23 cellular contexts compared by ENCODE assay signal in the genomic region with DNA sequence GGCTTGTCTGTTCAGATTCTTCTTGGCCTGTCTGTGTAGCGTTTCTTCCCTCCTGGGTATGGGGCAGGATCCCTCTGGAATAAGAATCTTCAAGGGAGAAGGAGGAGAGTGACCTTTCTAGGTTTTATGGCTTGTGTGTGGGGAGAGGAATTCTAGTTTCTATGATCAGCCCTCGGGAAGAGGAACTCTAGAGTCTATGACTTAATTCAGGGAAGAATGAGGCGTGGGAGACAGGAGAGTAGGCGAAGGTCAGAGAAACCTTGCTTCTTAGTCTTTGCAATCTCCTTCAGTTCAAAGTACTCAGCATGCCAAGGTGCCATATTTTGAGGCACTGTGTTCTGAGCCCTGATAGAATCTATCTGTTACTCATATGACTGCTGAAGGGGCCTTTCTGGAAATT.
DNase-seq lines count a peak whose midpoint lies in the region; ATAC-seq, FAIRE-seq and TF ChIP-seq lines count a peak whose summit lies in the region.
"Had no signal": no experiment of that assay in that cellular context is flagged by ENCODE, and none has a peak within 500 bp of the region (broad histone marks: within the 10 kb centered on the region; RNA-seq: fewer than 3 reads in every experiment).

No MANE protein-coding gene starts in this region.

- H3K9ac ChIP-seq in astrocyte (ENCODE audit: low read length), result no peak overlapping the region
- no peak overlapping the region for H3K9ac ChIP-seq in GM23248

- H3K9me3 ChIP-seq in A549 (no peaks in the 10 kb centered on the region), astrocyte (ENCODE audit: insufficient read depth, low read depth, low read length) (no peaks in the 10 kb centered on the region), GM23248 (ENCODE audit: low read depth) (no peaks in the 10 kb centered on the region), testis (no peaks in the 10 kb centered on the region)
- H3K9me3 ChIP-seq: MG63 had no signal

- peaks cover 53% of the 10 kb centered on the region for H3K4me1 ChIP-seq in A549
- H3K4me1 ChIP-seq in astrocyte (ENCODE audit: insufficient read depth, low read length), result peaks cover 25% of the 10 kb centered on the region
- peaks cover 43% of the 10 kb centered on the region for H3K4me1 ChIP-seq in GM23248 (ENCODE audit: insufficient read depth)
- H3K4me1 ChIP-seq in testis, result no peaks in the 10 kb centered on the region

- H3K4me3 ChIP-seq in A549 (no peak overlapping the region), astrocyte (ENCODE audit: insufficient read depth, low read depth, low read length) (no peak overlapping the region), GM23248 (no peak overlapping the region), testis (no peak overlapping the region)
- H3K4me3 ChIP-seq: MG63, SK-N-MC had no signal

- POLR2A ChIA-PET in A549 (lab: Yijun Ruan, JAX), result no interaction called here

- H3K9me2 ChIP-seq in GM23248 (ENCODE audit: insufficient read depth), result no peaks in the 10 kb centered on the region

- H3K36me3 ChIP-seq in astrocyte (ENCODE audit: insufficient read depth, low read length), result no peaks in the 10 kb centered on the region
- H3K36me3 ChIP-seq in GM23248 (ENCODE audit: low read depth), result no peaks in the 10 kb centered on the region
- no peaks in the 10 kb centered on the region for H3K36me3 ChIP-seq in testis (ENCODE audit: low read depth, missing control alignments)
- H3K36me3 ChIP-seq: MG63 had no signal

- no peaks in the 10 kb centered on the region for H3K27me3 Mint-ChIP-seq in astrocyte (ENCODE audit: low read depth, unreplicated experiment)

- FAIRE-seq in A549 (lab: Jason Lieb, UNC) (no peak), astrocyte (lab: Jason Lieb, UNC) (no peak)
- FAIRE-seq: GM12891 had no signal

- DNase-seq in A549 (ENCODE audit: low read depth in 1 of 2, low spot score in 1 of 2) (no peak), EL (peak; percentile 36), astrocyte (ENCODE audit: low read depth) (peak; percentile 43), myocyte (ENCODE audit: low read depth) (peak; percentile 18), GM23248 (no peak), nucleus accumbens (lab: John Stamatoyannopoulos, UW) (no peak), testis (no peak)
- DNase-seq: CD4-positive, alpha-beta T cell; GF-D8; KG1; MG63; NCI-H1048; NCI-H1694; NCI-H2029 treated with DMSO at 0.1 percent for 48 hours; NCI-H69; SHP77 treated with DMSO at 0.1 percent for 48 hours had no signal

- TF ChIP-seq POLR2A in A549 (IDR thresholded peaks at IDR 0.05; ENCODE audit: low read length), result no peak
- TF ChIP-seq POLR2A in testis (IDR thresholded peaks at IDR 0.05), result no peak

- peaks cover 45% of the 10 kb centered on the region for H3K4me1 Mint-ChIP-seq in astrocyte (ENCODE audit: low read depth, unreplicated experiment)

- in situ Hi-C loops in GM23248 (cut with MboI), result no loop called here

- TF ChIP-seq CTCF in A549 (IDR thresholded peaks at IDR 0.05), result no peak
- no peak for TF ChIP-seq CTCF in astrocyte (IDR thresholded peaks at IDR 0.05; ENCODE audit: insufficient read depth, low read depth, low read length)
- no peak for TF ChIP-seq CTCF in testis (IDR thresholded peaks at IDR 0.05)

- H3K27me3 ChIP-seq in astrocyte (ENCODE audit: insufficient read depth, low read length), result no peaks in the 10 kb centered on the region
- H3K27me3 ChIP-seq in GM23248 (replicated peaks; ENCODE audit: insufficient read depth), result no peaks in the 10 kb centered on the region
- H3K27me3 ChIP-seq in testis, result no peaks in the 10 kb centered on the region
- H3K27me3 ChIP-seq: MG63 had no signal

- peak overlapping the region; percentile 89 for H3K27ac Mint-ChIP-seq in astrocyte (ENCODE audit: unreplicated experiment)
- H3K27ac Mint-ChIP-seq: CD4-positive, alpha-beta T cell had no signal

- H3K9me3 Mint-ChIP-seq in astrocyte (ENCODE audit: unreplicated experiment), result peaks cover 7% of the 10 kb centered on the region
- H3K9me3 Mint-ChIP-seq: CD4-positive, alpha-beta T cell had no signal

- TF ChIP-seq RAD21 in A549 (conservative IDR thresholded peaks at IDR 0.05 in 1 of 2, IDR thresholded peaks at IDR 0.05 in 1 of 2), result no peak

- H2AFZ ChIP-seq in astrocyte (ENCODE audit: low read depth, low read length) (no peak overlapping the region), GM23248 (no peak overlapping the region)

- ATAC-seq in A549, result no peak
- ATAC-seq in GM21515 (IDR thresholded peaks at IDR 0.05; ENCODE audit: unreplicated experiment), result no peak
- ATAC-seq: HCT116, Panc1 had no signal

- H3K79me2 ChIP-seq in astrocyte (ENCODE audit: insufficient read depth, low read length) (no peaks in the 10 kb centered on the region), GM23248 (ENCODE audit: insufficient read depth) (no peaks in the 10 kb centered on the region)

- CTCF ChIA-PET in A549 (lab: Yijun Ruan, JAX), result interaction anchor here (0.9 kb wide), 1 partner anchor 93 kb away, joined by 3 read pairs; no protein-coding TSS in a partner anchor

- H4K20me1 ChIP-seq in astrocyte (ENCODE audit: insufficient read depth, low read length) (no peaks in the 10 kb centered on the region), GM23248 (ENCODE audit: insufficient read depth) (no peaks in the 10 kb centered on the region)

- no peak overlapping the region for H3K4me3 Mint-ChIP-seq in astrocyte (ENCODE audit: unreplicated experiment)
- H3K4me3 Mint-ChIP-seq: CD4-positive, alpha-beta T cell had no signal

- H3K27ac ChIP-seq in A549 (peak overlapping the region; percentile 85 to 86), astrocyte (ENCODE audit: low read depth, low read length) (no peak overlapping the region), GM23248 (no peak overlapping the region), testis (no peak overlapping the region)
- H3K27ac ChIP-seq: 22Rv1, RWPE1, SK-N-MC had no signal

- 53% methylated on average over 4 of the region's 4 CpGs for WGBS in A549 (ENCODE audit: missing lambda C conversion rate)
- WGBS in GM23248 (ENCODE audit: low coverage in 1 of 2, low lambda C conversion rate in 2 of 2, missing lambda C conversion rate in 2 of 2), 2 experiments, result 73 to 79% methylated on average over 4 of the region's 4 CpGs
- WGBS in testis, 2 donors, result 61 to 74% methylated on average over 4 of the region's 4 CpGs

- TF ChIP-seq EP300 in A549 (IDR thresholded peaks at IDR 0.05), result no peak

- no peaks in the 10 kb centered on the region for H3K36me3 Mint-ChIP-seq in astrocyte (ENCODE audit: low read depth, unreplicated experiment)

- intact Hi-C loops in testis (cut with DNase I; ENCODE audit: low total_unique reads), result no loop called here

- H3K4me2 ChIP-seq in A549, result peak overlapping the region; percentile 15
- no peak overlapping the region for H3K4me2 ChIP-seq in astrocyte (ENCODE audit: low read length)
- H3K4me2 ChIP-seq in GM23248 (ENCODE audit: unreplicated experiment), result no peak overlapping the region

- peaks cover 32% of the 10 kb centered on the region for H3F3A ChIP-seq in GM23248 (ENCODE audit: insufficient read depth)

TF ChIP-seq in A549, 52 proteins besides CTCF, POLR2A, EP300 and RAD21 (continues in another document):
- TF ChIP-seq MYC (IDR thresholded peaks at IDR 0.05; ENCODE audit: borderline replicate concordance, low read length) (no peak), CHD2 (IDR thresholded peaks at IDR 0.05; ENCODE audit: low read length, partially characterized antibody) (no peak), MAFK (IDR thresholded peaks at IDR 0.05; ENCODE audit: partially characterized antibody) (no peak), BHLHE40 (IDR thresholded peaks at IDR 0.05; ENCODE audit: low read depth, low read length) (no peak), TP53 (CRISPR knock-in tag; IDR thresholded peaks at IDR 0.05) (no peak), ZNF302 (CRISPR knock-in tag; IDR thresholded peaks at IDR 0.05) (no peak), FOSL2 (IDR thresholded peaks at IDR 0.05) (no peak), FOSL2 (CRISPR knock-in tag; IDR thresholded peaks at IDR 0.05) (no peak), TFCP2L1 (CRISPR knock-in tag; IDR thresholded peaks at IDR 0.05) (no peak), RFX5 (IDR thresholded peaks at IDR 0.05) (no peak), MAZ (IDR thresholded peaks at IDR 0.05; ENCODE audit: borderline replicate concordance, low read depth, low read length) (no peak), RNF2 (IDR thresholded peaks at IDR 0.05; ENCODE audit: borderline replicate concordance, low read depth) (no peak), KDM1A (IDR thresholded peaks at IDR 0.05; ENCODE audit: low read depth) (no peak)
- TF ChIP-seq, protein P1, sequence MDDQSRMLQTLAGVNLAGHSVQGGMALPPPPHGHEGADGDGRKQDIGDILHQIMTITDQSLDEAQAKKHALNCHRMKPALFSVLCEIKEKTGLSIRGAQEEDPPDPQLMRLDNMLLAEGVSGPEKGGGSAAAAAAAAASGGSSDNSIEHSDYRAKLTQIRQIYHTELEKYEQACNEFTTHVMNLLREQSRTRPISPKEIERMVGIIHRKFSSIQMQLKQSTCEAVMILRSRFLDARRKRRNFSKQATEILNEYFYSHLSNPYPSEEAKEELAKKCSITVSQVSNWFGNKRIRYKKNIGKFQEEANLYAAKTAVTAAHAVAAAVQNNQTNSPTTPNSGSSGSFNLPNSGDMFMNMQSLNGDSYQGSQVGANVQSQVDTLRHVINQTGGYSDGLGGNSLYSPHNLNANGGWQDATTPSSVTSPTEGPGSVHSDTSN (IDR thresholded peaks at IDR 0.05), result no peak
- TF ChIP-seq, protein P2, sequence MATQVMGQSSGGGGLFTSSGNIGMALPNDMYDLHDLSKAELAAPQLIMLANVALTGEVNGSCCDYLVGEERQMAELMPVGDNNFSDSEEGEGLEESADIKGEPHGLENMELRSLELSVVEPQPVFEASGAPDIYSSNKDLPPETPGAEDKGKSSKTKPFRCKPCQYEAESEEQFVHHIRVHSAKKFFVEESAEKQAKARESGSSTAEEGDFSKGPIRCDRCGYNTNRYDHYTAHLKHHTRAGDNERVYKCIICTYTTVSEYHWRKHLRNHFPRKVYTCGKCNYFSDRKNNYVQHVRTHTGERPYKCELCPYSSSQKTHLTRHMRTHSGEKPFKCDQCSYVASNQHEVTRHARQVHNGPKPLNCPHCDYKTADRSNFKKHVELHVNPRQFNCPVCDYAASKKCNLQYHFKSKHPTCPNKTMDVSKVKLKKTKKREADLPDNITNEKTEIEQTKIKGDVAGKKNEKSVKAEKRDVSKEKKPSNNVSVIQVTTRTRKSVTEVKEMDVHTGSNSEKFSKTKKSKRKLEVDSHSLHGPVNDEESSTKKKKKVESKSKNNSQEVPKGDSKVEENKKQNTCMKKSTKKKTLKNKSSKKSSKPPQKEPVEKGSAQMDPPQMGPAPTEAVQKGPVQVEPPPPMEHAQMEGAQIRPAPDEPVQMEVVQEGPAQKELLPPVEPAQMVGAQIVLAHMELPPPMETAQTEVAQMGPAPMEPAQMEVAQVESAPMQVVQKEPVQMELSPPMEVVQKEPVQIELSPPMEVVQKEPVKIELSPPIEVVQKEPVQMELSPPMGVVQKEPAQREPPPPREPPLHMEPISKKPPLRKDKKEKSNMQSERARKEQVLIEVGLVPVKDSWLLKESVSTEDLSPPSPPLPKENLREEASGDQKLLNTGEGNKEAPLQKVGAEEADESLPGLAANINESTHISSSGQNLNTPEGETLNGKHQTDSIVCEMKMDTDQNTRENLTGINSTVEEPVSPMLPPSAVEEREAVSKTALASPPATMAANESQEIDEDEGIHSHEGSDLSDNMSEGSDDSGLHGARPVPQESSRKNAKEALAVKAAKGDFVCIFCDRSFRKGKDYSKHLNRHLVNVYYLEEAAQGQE (IDR thresholded peaks at IDR 0.05), result no peak

Comparison
In these comparisons a context has a peak if more than half of its experiments do, and no peak if none do; other contexts are left out.
1. DNase-seq: peak in EL (single experiment), astrocyte (single experiment) and myocyte (single experiment); none in A549 (0 of 2), GM23248 (single experiment), nucleus accumbens (0 of 56) and testis (single experiment).
2. H3K27ac ChIP-seq: peak in A549 (2 of 2); none in astrocyte (single experiment), GM23248 (single experiment) and testis (0 of 2).